Comparison of ENCODE assay signal across 18 cellular contexts in the genomic region with DNA sequence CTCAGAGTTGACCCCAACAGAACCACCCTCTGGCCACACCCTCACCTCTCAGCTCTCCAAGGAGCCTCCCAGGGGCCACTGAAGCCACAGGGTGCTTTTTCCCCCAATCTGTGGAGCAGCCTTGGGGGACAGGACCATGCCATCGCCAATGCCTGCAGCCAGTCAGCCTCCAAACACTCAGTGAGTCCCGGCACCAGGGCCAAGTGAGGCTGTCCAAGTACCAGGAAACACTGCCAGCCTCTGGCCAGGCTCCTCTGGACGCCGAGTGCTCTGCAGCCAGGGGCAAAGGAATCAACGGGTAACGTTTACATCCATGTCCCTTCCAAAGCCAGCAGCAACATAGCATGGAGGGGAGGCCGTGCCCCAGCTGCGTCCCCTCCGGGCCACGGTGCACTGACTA. TPM values are rescaled to one million over a fixed set of nuclear protein-coding genes. Genes with fewer than 3 reads are reported as not detected.
DNase-seq lines count a peak whose midpoint lies in the region; ATAC-seq and TF ChIP-seq lines count a peak whose summit lies in the region.
"Had no signal": no experiment of that assay in that cellular context is flagged by ENCODE, and none has a peak within 500 bp of the region (broad histone marks: within the 10 kb centered on the region; RNA-seq: fewer than 3 reads in every experiment).

No MANE protein-coding gene starts in this region.

- intact Hi-C loops in natural killer cell (cut with micrococcal nuclease) = no loop called here

- no peak overlapping the region for H3K4me3 ChIP-seq in H7 (ENCODE audit: insufficient read depth, low read depth, low read length)
- H3K4me3 ChIP-seq: BLaER1, GM12878, HAP-1, K562 had no signal

- TF ChIP-seq CTCF in natural killer cell (IDR thresholded peaks at IDR 0.05) = no peak

- DNase-seq in natural killer cell treated with Interleukin-12 subunit alpha and Interleukin-12 subunit beta and Interleukin-15 and Interleukin-18, amount 100 ng/mL, for 72 hours (ENCODE audit: low spot score) = peak; percentile 44
- DNase-seq in natural killer cell (no peak), H7 (peak; percentile 41), midbrain (lab: John Stamatoyannopoulos, UW) (peak; percentile 12), NCI-H1694 (lab: John Stamatoyannopoulos, UW) (no peak)
- DNase-seq in activated T-cell treated with anti-CD3 and anti-CD28 coated beads, Interleukin-2, amount 50 U/mL, for 4 hours = no peak
- DNase-seq: Calu3; CD8-positive, alpha-beta T cell; DMS79 treated with DMSO at 0.1 percent for 48 hours; GF-D8; GOT3; IMR-90 had no signal

- ATAC-seq in natural killer cell treated with Interleukin-12 subunit alpha and Interleukin-12 subunit beta and Interleukin-15 and Interleukin-18, amount 100 ng/mL, for 72 hours = no peak
- ATAC-seq in natural killer cell (no peak), HG03521 (IDR thresholded peaks at IDR 0.05; ENCODE audit: unreplicated experiment) (no peak)
- no peak for ATAC-seq in activated T-cell treated with anti-CD3 and anti-CD28 coated beads, Interleukin-2, amount 50 U/mL, for 4 hours
- ATAC-seq: CD8-positive, alpha-beta T cell; GM12878; K562 had no signal

- peaks cover 29% of the 10 kb centered on the region for H3K27me3 ChIP-seq in H7 (ENCODE audit: control insufficient read depth, insufficient read depth, low read length)

- H3K27ac Mint-ChIP-seq in natural killer cell treated with Interleukin-12 subunit alpha and Interleukin-12 subunit beta and Interleukin-15 and Interleukin-18, amount 100 ng/mL, for 72 hours = no peak overlapping the region
- no peak overlapping the region for H3K27ac Mint-ChIP-seq in natural killer cell
- H3K27ac Mint-ChIP-seq: CD8-positive, alpha-beta T cell had no signal

- H3K9me3 Mint-ChIP-seq in natural killer cell treated with Interleukin-12 subunit alpha and Interleukin-12 subunit beta and Interleukin-15 and Interleukin-18, amount 100 ng/mL, for 72 hours = no peaks in the 10 kb centered on the region
- H3K9me3 Mint-ChIP-seq in natural killer cell = no peaks in the 10 kb centered on the region
- no peaks in the 10 kb centered on the region for H3K9me3 Mint-ChIP-seq in activated T-cell treated with anti-CD3 and anti-CD28 coated beads, Interleukin-2, amount 50 U/mL, for 4 hours
- H3K9me3 Mint-ChIP-seq: CD8-positive, alpha-beta T cell had no signal

- no peaks in the 10 kb centered on the region for H3K4me1 Mint-ChIP-seq in natural killer cell treated with Interleukin-12 subunit alpha and Interleukin-12 subunit beta and Interleukin-15 and Interleukin-18, amount 100 ng/mL, for 72 hours (ENCODE audit: low read depth in 2 of 2)
- no peaks in the 10 kb centered on the region for H3K4me1 Mint-ChIP-seq in natural killer cell
- H3K4me1 Mint-ChIP-seq in activated T-cell treated with anti-CD3 and anti-CD28 coated beads, Interleukin-2, amount 50 U/mL, for 4 hours (ENCODE audit: low read depth) = no peaks in the 10 kb centered on the region
- H3K4me1 Mint-ChIP-seq: CD14-positive monocyte had no signal

- peaks cover 7 to 16% of the 10 kb centered on the region in 2 donors for H3K27me3 Mint-ChIP-seq in natural killer cell treated with Interleukin-12 subunit alpha and Interleukin-12 subunit beta and Interleukin-15 and Interleukin-18, amount 100 ng/mL, for 72 hours
- peaks cover 8 to 9% of the 10 kb centered on the region in 2 donors for H3K27me3 Mint-ChIP-seq in natural killer cell (ENCODE audit: low read depth in 2 of 2)
- H3K27me3 Mint-ChIP-seq in activated T-cell treated with anti-CD3 and anti-CD28 coated beads, Interleukin-2, amount 50 U/mL, for 4 hours (ENCODE audit: low read depth) = peaks cover 34% of the 10 kb centered on the region

- no peaks in the 10 kb centered on the region for H3K36me3 ChIP-seq in H7 (replicated peaks; ENCODE audit: control insufficient read depth, insufficient read depth, low read length)
- H3K36me3 ChIP-seq: BLaER1, HAP-1 had no signal

- no peaks in the 10 kb centered on the region for H3K36me3 Mint-ChIP-seq in natural killer cell treated with Interleukin-12 subunit alpha and Interleukin-12 subunit beta and Interleukin-15 and Interleukin-18, amount 100 ng/mL, for 72 hours
- no peaks in the 10 kb centered on the region for H3K36me3 Mint-ChIP-seq in natural killer cell
- H3K36me3 Mint-ChIP-seq in activated T-cell treated with anti-CD3 and anti-CD28 coated beads, Interleukin-2, amount 50 U/mL, for 4 hours (ENCODE audit: insufficient read depth) = no peaks in the 10 kb centered on the region
- H3K36me3 Mint-ChIP-seq: CD14-positive monocyte; CD8-positive, alpha-beta T cell had no signal

- H3K4me3 Mint-ChIP-seq in natural killer cell treated with Interleukin-12 subunit alpha and Interleukin-12 subunit beta and Interleukin-15 and Interleukin-18, amount 100 ng/mL, for 72 hours = no peak overlapping the region
- no peak overlapping the region for H3K4me3 Mint-ChIP-seq in natural killer cell
- H3K4me3 Mint-ChIP-seq in activated T-cell treated with anti-CD3 and anti-CD28 coated beads, Interleukin-2, amount 50 U/mL, for 4 hours = no peak overlapping the region
- H3K4me3 Mint-ChIP-seq: CD8-positive, alpha-beta T cell had no signal

RNA-seq across cellular contexts. Expression of a gene that starts 9.5 kb away (rescaled TPM):
- not detected for total RNA-seq in natural killer cell treated with Interleukin-12 subunit alpha and Interleukin-12 subunit beta and Interleukin-15 and Interleukin-18, amount 100 ng/mL, for 72 hours
- total RNA-seq in natural killer cell = not detected
- not detected in 2 replicates for total RNA-seq in H7 (2014; rRNA removed; shearing (Covaris generic))
- total RNA-seq in activated T-cell treated with anti-CD3 and anti-CD28 coated beads, Interleukin-2, amount 50 U/mL, for 4 hours = not detected
- total RNA-seq: Calu3; CD8-positive, alpha-beta T cell; GM12878 had no signal

RNA-seq across cellular contexts. Expression of a gene that starts 31.1 kb away (rescaled TPM):
- total RNA-seq in natural killer cell treated with Interleukin-12 subunit alpha and Interleukin-12 subunit beta and Interleukin-15 and Interleukin-18, amount 100 ng/mL, for 72 hours = 100 to 1,000 TPM; 104 to 150 TPM
- 100 to 1,000 TPM; 123 to 140 (median 138) TPM for total RNA-seq in natural killer cell
- total RNA-seq in H7 (2014; rRNA removed; shearing (Covaris generic)) = 92.6 and 95.8 TPM in 2 replicates
- total RNA-seq in activated T-cell treated with anti-CD3 and anti-CD28 coated beads, Interleukin-2, amount 50 U/mL, for 4 hours = 100 to 1,000 TPM; 116 to 123 (median 118) TPM

Comparison
In these comparisons a context has a peak if more than half of its experiments do, and no peak if none do; other contexts are left out.
1. DNase-seq: peak in natural killer cell treated with Interleukin-12 subunit alpha and Interleukin-12 subunit beta and Interleukin-15 and Interleukin-18, amount 100 ng/mL, for 72 hours (single experiment), H7 (single experiment) and midbrain (single experiment); none in natural killer cell (single experiment), NCI-H1694 (single experiment) and activated T-cell treated with anti-CD3 and anti-CD28 coated beads, Interleukin-2, amount 50 U/mL, for 4 hours (single experiment).